ENCODE assay signal across 8 cellular contexts in genomic region chr7:84901366-84901765, GRCh38.
"Had no signal": no experiment of that assay in that cellular context is flagged by ENCODE, and none has a peak within 500 bp of the region (broad histone marks: within the 10 kb centered on the region; RNA-seq: fewer than 3 reads in every experiment).

No MANE protein-coding gene starts in this region.

- H3K4me3 ChIP-seq: GM12878 had no signal

- DNase-seq: GDM1, GF-D8 had no signal

- FAIRE-seq: G401.6, GM12878, GM12891, GM12892, GM18507, GM19239 had no signal

- ATAC-seq: GM12878 had no signal
